ENCODE assay signal across 2 cellular contexts in the genomic region with DNA sequence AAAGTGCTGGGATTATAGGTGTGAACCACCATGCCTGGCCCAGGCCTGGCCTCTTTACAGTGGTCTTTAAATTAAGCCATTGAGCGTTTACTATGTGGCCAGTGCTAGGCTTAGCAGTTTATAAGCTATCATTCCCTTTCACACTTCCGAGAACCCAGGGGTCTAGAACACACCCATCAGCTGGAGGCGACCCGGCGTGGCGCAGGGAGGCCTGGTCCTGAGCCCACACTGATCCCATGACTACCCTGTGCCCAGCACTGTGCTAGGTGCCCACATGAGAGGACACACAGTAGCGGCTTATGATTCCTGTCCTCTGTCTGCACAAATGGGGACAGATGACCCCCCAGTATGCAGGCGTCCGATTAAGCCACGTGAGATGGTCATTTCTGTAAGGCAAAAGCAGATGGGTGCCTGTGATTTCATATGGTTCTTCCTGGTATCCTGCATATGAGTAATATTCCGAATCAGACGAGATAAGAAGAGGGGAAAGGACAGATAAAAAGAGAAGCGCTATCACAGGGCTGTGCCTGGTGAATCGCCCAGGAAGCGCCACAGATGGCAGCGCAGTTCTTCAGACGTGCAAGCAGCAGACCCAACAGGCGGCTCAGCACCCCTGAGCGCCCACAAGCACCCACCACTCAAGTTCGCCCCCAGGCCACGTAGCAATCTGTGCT.
TF ChIP-seq lines count a peak whose summit lies in the region.

No MANE protein-coding gene starts in this region.

TF ChIP-seq in HepG2, 621 proteins besides CTCF, POLR2A, EP300 and RAD21:
- no peak for TF ChIP-seq RORA (CRISPR knock-in tag; IDR thresholded peaks at IDR 0.05)
- no peak for TF ChIP-seq ZZZ3 (CRISPR knock-in tag; IDR thresholded peaks at IDR 0.05; ENCODE audit: borderline replicate concordance)
- TF ChIP-seq RBFOX2 (IDR thresholded peaks at IDR 0.05; ENCODE audit: low read depth, low read length), result peak; percentile 43; the same call in 1 of the 2 replicates
- TF ChIP-seq RBM22 (optimal IDR thresholded peaks at IDR 0.05; ENCODE audit: low read length), result peak; percentile 17
- no peak for TF ChIP-seq HNF4A (CRISPR knock-in tag; IDR thresholded peaks at IDR 0.05)
- peak; percentile 37; the same call in 1 of the 2 replicates for TF ChIP-seq ZNF768 (CRISPR knock-in tag; IDR thresholded peaks at IDR 0.05)
TF ChIP-seq in HepG2: peak in this region for 3.

TF ChIP-seq in H1, 55 proteins besides CTCF, POLR2A, EP300 and RAD21:
- no peak for TF ChIP-seq ATF3 (IDR thresholded peaks at IDR 0.05; ENCODE audit: insufficient read depth, low read depth, low read length)
- TF ChIP-seq JUN (IDR thresholded peaks at IDR 0.05; ENCODE audit: low read depth, low read length), result no peak
